ENCODE assay signal across 10 cellular contexts in genomic region chr6:112827793-112828192, GRCh38.
A peak's percentile ranks its signal among the peaks of the same experiment; 100 is the strongest.
DNase-seq lines count a peak whose midpoint lies in the region; ATAC-seq, FAIRE-seq and TF ChIP-seq lines count a peak whose summit lies in the region.
"Had no signal": no experiment of that assay in that cellular context is flagged by ENCODE, and none has a peak within 500 bp of the region (broad histone marks: within the 10 kb centered on the region; RNA-seq: fewer than 3 reads in every experiment).

No MANE protein-coding gene starts in this region.

- H3K4me3 Mint-ChIP-seq in natural killer cell treated with Interleukin-12 subunit alpha and Interleukin-12 subunit beta and Interleukin-15 and Interleukin-18, amount 100 ng/mL, for 72 hours = no peak overlapping the region
- H3K4me3 Mint-ChIP-seq: immature natural killer cell had no signal

- no peaks in the 10 kb centered on the region for H3K9me3 ChIP-seq in right cardiac atrium (ENCODE audit: control insufficient read depth, low read length)

- H3K9me3 Mint-ChIP-seq in natural killer cell treated with Interleukin-12 subunit alpha and Interleukin-12 subunit beta and Interleukin-15 and Interleukin-18, amount 100 ng/mL, for 72 hours = peaks cover 7% of the 10 kb centered on the region

- no peaks in the 10 kb centered on the region for H3K27me3 ChIP-seq in right cardiac atrium (ENCODE audit: control insufficient read depth, insufficient read depth)

- no peaks in the 10 kb centered on the region for H3K36me3 Mint-ChIP-seq in natural killer cell treated with Interleukin-12 subunit alpha and Interleukin-12 subunit beta and Interleukin-15 and Interleukin-18, amount 100 ng/mL, for 72 hours
- H3K36me3 Mint-ChIP-seq: immature natural killer cell had no signal

- no peaks in the 10 kb centered on the region for H3K4me1 ChIP-seq in right cardiac atrium (ENCODE audit: control insufficient read depth, insufficient read depth, low read length)

- intact Hi-C loops in right cardiac atrium (cut with DNase I) = no loop called here

- no peak for TF ChIP-seq POLR2A in GM12891 (IDR thresholded peaks at IDR 0.05; ENCODE audit: low read depth, low read length)

- 38% methylated on average over 2 of the region's 2 CpGs for WGBS in right cardiac atrium

- H3K27ac Mint-ChIP-seq in natural killer cell treated with Interleukin-12 subunit alpha and Interleukin-12 subunit beta and Interleukin-15 and Interleukin-18, amount 100 ng/mL, for 72 hours = no peak overlapping the region
- H3K27ac Mint-ChIP-seq: immature natural killer cell had no signal

- ATAC-seq in GM21825 (IDR thresholded peaks at IDR 0.05; ENCODE audit: unreplicated experiment) (peak; percentile 85), right cardiac atrium (peak; percentile 68 to 76)
- ATAC-seq in natural killer cell treated with Interleukin-12 subunit alpha and Interleukin-12 subunit beta and Interleukin-15 and Interleukin-18, amount 100 ng/mL, for 72 hours = no peak

- peak; percentile 95 for FAIRE-seq in GM12891 (lab: Jason Lieb, UNC)

- H3K4me3 ChIP-seq in right cardiac atrium (ENCODE audit: low read length) = no peak overlapping the region

- DNase-seq in GM12891 (ENCODE audit: insufficient read length, low spot score) (no peak), Kasumi-1 (lab: John Stamatoyannopoulos, UW) (peak; percentile 14 to 17), right cardiac atrium (peak; percentile 45 to 75 (median 52)), cortex of kidney (lab: John Stamatoyannopoulos, UW) (no peak), NCI-H1092 treated with DMSO at 0.1 percent for 48 hours (lab: John Stamatoyannopoulos, UW) (no peak)
- no peak for DNase-seq in activated CD4-positive, alpha-beta T cell treated with anti-CD3 and anti-CD28 coated beads, Interleukin-2, amount 50 U/mL, for 48 hours
- DNase-seq in natural killer cell treated with Interleukin-12 subunit alpha and Interleukin-12 subunit beta and Interleukin-15 and Interleukin-18, amount 100 ng/mL, for 72 hours (ENCODE audit: low spot score) = no peak
- DNase-seq: immature natural killer cell, NCI-H510A treated with DMSO at 0.1 percent for 48 hours had no signal

- no peak overlapping the region for H3K27ac ChIP-seq in right cardiac atrium (ENCODE audit: low read length)

- H3K27me3 Mint-ChIP-seq in natural killer cell treated with Interleukin-12 subunit alpha and Interleukin-12 subunit beta and Interleukin-15 and Interleukin-18, amount 100 ng/mL, for 72 hours = no peaks in the 10 kb centered on the region

- H3K4me1 Mint-ChIP-seq in natural killer cell treated with Interleukin-12 subunit alpha and Interleukin-12 subunit beta and Interleukin-15 and Interleukin-18, amount 100 ng/mL, for 72 hours (ENCODE audit: low read depth in 2 of 2) = no peaks in the 10 kb centered on the region
- H3K4me1 Mint-ChIP-seq: immature natural killer cell had no signal

TF ChIP-seq in GM12891, 5 proteins besides CTCF, POLR2A, EP300 and RAD21:
- TF ChIP-seq POU2F2 (IDR thresholded peaks at IDR 0.05; ENCODE audit: low read depth, low read length) (no peak), POLR2AphosphoS5 (IDR thresholded peaks at IDR 0.05; ENCODE audit: low read depth, low read length) (no peak), SPI1 (IDR thresholded peaks at IDR 0.05; ENCODE audit: low read depth, low read length) (peak; percentile 95)

Comparison
In these comparisons a context has a peak if more than half of its experiments do, and no peak if none do; other contexts are left out.
1. DNase-seq: peak in Kasumi-1 (2 of 2) and right cardiac atrium (3 of 3); none in GM12891 (single experiment), activated CD4-positive, alpha-beta T cell treated with anti-CD3 and anti-CD28 coated beads, Interleukin-2, amount 50 U/mL, for 48 hours (0 of 2), cortex of kidney (single experiment), NCI-H1092 treated with DMSO at 0.1 percent for 48 hours (single experiment) and natural killer cell treated with Interleukin-12 subunit alpha and Interleukin-12 subunit beta and Interleukin-15 and Interleukin-18, amount 100 ng/mL, for 72 hours (single experiment).
2. ATAC-seq: peak in GM21825 (single experiment) and right cardiac atrium (2 of 2); none in natural killer cell treated with Interleukin-12 subunit alpha and Interleukin-12 subunit beta and Interleukin-15 and Interleukin-18, amount 100 ng/mL, for 72 hours (0 of 2).